31 cellular contexts compared by ENCODE assay signal in genomic region chr2:197096649-197097048, GRCh38.
DNase-seq lines count a peak whose midpoint lies in the region; ATAC-seq and TF ChIP-seq lines count a peak whose summit lies in the region.
"Had no signal": no experiment of that assay in that cellular context is flagged by ENCODE, and none has a peak within 500 bp of the region (broad histone marks: within the 10 kb centered on the region; RNA-seq: fewer than 3 reads in every experiment).

No MANE protein-coding gene starts in this region.

- no peaks in the 10 kb centered on the region for H3K27me3 Mint-ChIP-seq in activated CD4-positive, alpha-beta T cell treated with anti-CD3 and anti-CD28 coated beads for 36 hours
- no peaks in the 10 kb centered on the region for H3K27me3 Mint-ChIP-seq in CD4-positive, alpha-beta T cell
- no peaks in the 10 kb centered on the region for H3K27me3 Mint-ChIP-seq in brain
- no peaks in the 10 kb centered on the region for H3K27me3 Mint-ChIP-seq in neural progenitor cell (ENCODE audit: insufficient read depth, low read depth)
- H3K27me3 Mint-ChIP-seq: activated naive CD8-positive, alpha-beta T cell treated with anti-CD3 and anti-CD28 coated beads, Interleukin-2, amount 10 ng/mL, durations not matched to agents 7 days and 5 days; central memory CD8-positive, alpha-beta T cell; dendritic cell treated with granulocyte-macrophage colony-stimulating factor and Interleukin-4, amounts not matched to agents 40 ng/mL and 50 ng/mL, for 4 days had no signal

- H4K20me1 ChIP-seq in neural progenitor cell (ENCODE audit: low read depth): no peaks in the 10 kb centered on the region

- TF ChIP-seq CTCF in CD4-positive, alpha-beta T cell (IDR thresholded peaks at IDR 0.05): no peak
- TF ChIP-seq CTCF in brain (conservative IDR thresholded peaks at IDR 0.05) (no peak), neural progenitor cell (IDR thresholded peaks at IDR 0.05) (no peak), upper lobe of right lung (IDR thresholded peaks at IDR 0.05) (no peak), upper lobe of left lung (IDR thresholded peaks at IDR 0.05) (no peak)

- H3K9me3 Mint-ChIP-seq in activated CD4-positive, alpha-beta T cell treated with anti-CD3 and anti-CD28 coated beads for 36 hours (ENCODE audit: low read depth): no peaks in the 10 kb centered on the region
- H3K9me3 Mint-ChIP-seq in CD4-positive, alpha-beta T cell: no peaks in the 10 kb centered on the region
- no peaks in the 10 kb centered on the region for H3K9me3 Mint-ChIP-seq in brain
- H3K9me3 Mint-ChIP-seq in neural progenitor cell: no peaks in the 10 kb centered on the region
- H3K9me3 Mint-ChIP-seq: activated naive CD8-positive, alpha-beta T cell treated with anti-CD3 and anti-CD28 coated beads, Interleukin-2, amount 10 ng/mL, durations not matched to agents 7 days and 5 days; central memory CD8-positive, alpha-beta T cell; dendritic cell treated with granulocyte-macrophage colony-stimulating factor and Interleukin-4, amounts not matched to agents 40 ng/mL and 50 ng/mL, for 4 days; endodermal cell; GM23338; WTC11 had no signal

- H3K9me3 ChIP-seq in CD4-positive, alpha-beta T cell (ENCODE audit: control insufficient read depth, low read length): no peaks in the 10 kb centered on the region
- H3K9me3 ChIP-seq in neural progenitor cell (ENCODE audit: low read depth) (no peaks in the 10 kb centered on the region), upper lobe of right lung (no peaks in the 10 kb centered on the region), upper lobe of left lung (no peaks in the 10 kb centered on the region)
- H3K9me3 ChIP-seq: esophagus muscularis mucosa, pancreas had no signal

- TF ChIP-seq POLR2A in upper lobe of left lung (IDR thresholded peaks at IDR 0.05): no peak

- H3K4me3 Mint-ChIP-seq in activated CD4-positive, alpha-beta T cell treated with anti-CD3 and anti-CD28 coated beads for 36 hours: no peak overlapping the region
- H3K4me3 Mint-ChIP-seq in CD4-positive, alpha-beta T cell: no peak overlapping the region
- H3K4me3 Mint-ChIP-seq in brain (no peak overlapping the region), neural progenitor cell (no peak overlapping the region)
- H3K4me3 Mint-ChIP-seq: activated naive CD8-positive, alpha-beta T cell treated with anti-CD3 and anti-CD28 coated beads, Interleukin-2, amount 10 ng/mL, durations not matched to agents 7 days and 5 days; central memory CD8-positive, alpha-beta T cell; dendritic cell treated with granulocyte-macrophage colony-stimulating factor and Interleukin-4, amounts not matched to agents 40 ng/mL and 50 ng/mL, for 4 days; endodermal cell; GM23338; nephron progenitor cell; WTC11 had no signal

- CTCF ChIA-PET in activated CD4-positive, alpha-beta T cell treated with anti-CD3 and anti-CD28 coated beads for 36 hours (lab: Charles Lee): interaction anchor here (1.0 kb wide), 1 partner anchor 10 kb away, joined by 3 read pairs; no protein-coding TSS in a partner anchor
- CTCF ChIA-PET in CD4-positive, alpha-beta T cell (lab: Charles Lee): no interaction called here

- H3K4me2 ChIP-seq in neural progenitor cell: no peak overlapping the region
- H3K4me2 ChIP-seq: GM23338 had no signal

- H3K27ac ChIP-seq in CD4-positive, alpha-beta T cell (ENCODE audit: low read depth, low read length): no peak overlapping the region
- H3K27ac ChIP-seq in neural progenitor cell (no peak overlapping the region), upper lobe of right lung (no peak overlapping the region), upper lobe of left lung (no peak overlapping the region)
- H3K27ac ChIP-seq: foreskin keratinocyte, pancreas had no signal

- POLR2A ChIA-PET in activated CD4-positive, alpha-beta T cell treated with anti-CD3 and anti-CD28 coated beads for 36 hours (lab: Charles Lee): no interaction called here
- POLR2A ChIA-PET in CD4-positive, alpha-beta T cell (lab: Charles Lee): no interaction called here

- peak overlapping the region; percentile 44 for H3K27ac Mint-ChIP-seq in activated CD4-positive, alpha-beta T cell treated with anti-CD3 and anti-CD28 coated beads for 36 hours
- H3K27ac Mint-ChIP-seq in CD4-positive, alpha-beta T cell: peak overlapping the region; percentile 26
- H3K27ac Mint-ChIP-seq in brain: peak overlapping the region; percentile 10 to 48 (median 46)
- peak overlapping the region; percentile 26 for H3K27ac Mint-ChIP-seq in neural progenitor cell
- H3K27ac Mint-ChIP-seq: activated naive CD8-positive, alpha-beta T cell treated with anti-CD3 and anti-CD28 coated beads, Interleukin-2, amount 10 ng/mL, durations not matched to agents 7 days and 5 days; dendritic cell treated with granulocyte-macrophage colony-stimulating factor and Interleukin-4, amounts not matched to agents 40 ng/mL and 50 ng/mL, for 4 days; GM23338; nephron progenitor cell; WTC11 had no signal

- no peaks in the 10 kb centered on the region for H3K79me2 ChIP-seq in neural progenitor cell (ENCODE audit: low read depth)

- H2AFZ ChIP-seq in neural progenitor cell (replicated peaks): no peak overlapping the region
- H2AFZ ChIP-seq: GM23338 had no signal

- H3K36me3 Mint-ChIP-seq in activated CD4-positive, alpha-beta T cell treated with anti-CD3 and anti-CD28 coated beads for 36 hours (ENCODE audit: low read depth): peaks cover 34% of the 10 kb centered on the region
- peaks cover 96% of the 10 kb centered on the region for H3K36me3 Mint-ChIP-seq in CD4-positive, alpha-beta T cell (ENCODE audit: low read depth)
- H3K36me3 Mint-ChIP-seq in brain (peaks cover 4% of the 10 kb centered on the region), neural progenitor cell (no peaks in the 10 kb centered on the region)
- H3K36me3 Mint-ChIP-seq: WTC11 had no signal

- no peak overlapping the region for H3K4me3 ChIP-seq in neural progenitor cell
- no peak overlapping the region for H3K4me3 ChIP-seq in upper lobe of right lung
- H3K4me3 ChIP-seq in upper lobe of left lung: no peak overlapping the region
- H3K4me3 ChIP-seq: esophagus muscularis mucosa, GM23338, pancreas had no signal

- H3K4me1 ChIP-seq in neural progenitor cell (peaks cover 15% of the 10 kb centered on the region), upper lobe of right lung (no peaks in the 10 kb centered on the region), upper lobe of left lung (no peaks in the 10 kb centered on the region)
- H3K4me1 ChIP-seq: foreskin keratinocyte, pancreas had no signal

- no peaks in the 10 kb centered on the region for H3K27me3 ChIP-seq in CD4-positive, alpha-beta T cell (ENCODE audit: control insufficient read depth, insufficient read depth, low read length)
- H3K27me3 ChIP-seq in neural progenitor cell (no peaks in the 10 kb centered on the region), upper lobe of right lung (no peaks in the 10 kb centered on the region), upper lobe of left lung (no peaks in the 10 kb centered on the region)
- H3K27me3 ChIP-seq: esophagus muscularis mucosa, foreskin keratinocyte, pancreas had no signal

- H3K4me1 Mint-ChIP-seq in activated CD4-positive, alpha-beta T cell treated with anti-CD3 and anti-CD28 coated beads for 36 hours: peaks cover 3% of the 10 kb centered on the region
- peaks cover 31% of the 10 kb centered on the region for H3K4me1 Mint-ChIP-seq in CD4-positive, alpha-beta T cell (ENCODE audit: low read depth)
- peaks cover 44% of the 10 kb centered on the region for H3K4me1 Mint-ChIP-seq in brain
- peaks cover 23% of the 10 kb centered on the region for H3K4me1 Mint-ChIP-seq in neural progenitor cell
- H3K4me1 Mint-ChIP-seq: activated naive CD8-positive, alpha-beta T cell treated with anti-CD3 and anti-CD28 coated beads, Interleukin-2, amount 10 ng/mL, durations not matched to agents 7 days and 5 days; WTC11 had no signal

- 83 to 88% methylated on average over 2 of the region's 2 CpGs for WGBS in upper lobe of left lung, 2 donors

- intact Hi-C loops in activated CD4-positive, alpha-beta T cell treated with anti-CD3 and anti-CD28 coated beads for 36 hours (cut with DNase I, micrococcal nuclease): no loop called here
- intact Hi-C loops in CD4-positive, alpha-beta T cell (cut with DNase I, micrococcal nuclease): no loop called here
- intact Hi-C loops in upper lobe of right lung (cut with DNase I): no loop called here

- H3F3A ChIP-seq in neural progenitor cell (ENCODE audit: low read depth): peaks cover 8% of the 10 kb centered on the region

- H3K36me3 ChIP-seq in neural progenitor cell: no peaks in the 10 kb centered on the region
- peaks cover 18% of the 10 kb centered on the region for H3K36me3 ChIP-seq in upper lobe of right lung
- H3K36me3 ChIP-seq in upper lobe of left lung: peaks cover 3 to 32% (median 6%) of the 10 kb centered on the region in 4 donors
- H3K36me3 ChIP-seq: pancreas had no signal

- ATAC-seq in activated CD4-positive, alpha-beta T cell treated with anti-CD3 and anti-CD28 coated beads for 36 hours: no peak
- no peak for ATAC-seq in CD4-positive, alpha-beta T cell (ENCODE audit: poor library complexity)
- ATAC-seq in upper lobe of right lung (no peak), upper lobe of left lung (ENCODE audit: low FRiP score in 2 of 2) (no peak)
- ATAC-seq: foreskin keratinocyte, GM23338, PC-3, WTC11 had no signal

- DNase-seq in activated CD4-positive, alpha-beta T cell treated with anti-CD3 and anti-CD28 coated beads for 36 hours: no peak
- DNase-seq in activated CD4-positive, alpha-beta T cell treated with anti-CD3 and anti-CD28 coated beads, Interleukin-2, amount 50 U/mL, for 4 hours: no peak
- no peak for DNase-seq in CD4-positive, alpha-beta T cell
- peak; percentile 29 for DNase-seq in neural progenitor cell (ENCODE audit: low spot score)
- no peak for DNase-seq in upper lobe of right lung
- no peak for DNase-seq in upper lobe of left lung
- DNase-seq in stimulated activated naive CD4-positive, alpha-beta T cell treated with Interleukin-2 at 50 U/mL for 16 hours (lab: John Stamatoyannopoulos, UW): no peak
- DNase-seq: activated CD4-positive, alpha-beta T cell treated with anti-CD3 and anti-CD28 coated beads, Interleukin-2, amount 50 U/mL, for 1 hour; activated CD8-positive, alpha-beta memory T cell treated with anti-CD3 and anti-CD28 coated beads, Interleukin-2, amount 50 U/mL, for 4 hours; activated naive CD8-positive, alpha-beta T cell treated with anti-CD3 and anti-CD28 coated beads, Interleukin-2, amount 10 ng/mL, durations not matched to agents 7 days and 5 days; AML-193; DMS153; endodermal cell; foreskin keratinocyte; MV-4-11; NCI-H1436 treated with DMSO at 0.1 percent for 48 hours; NCI-H524 treated with DMSO at 0.1 percent for 48 hours; nephron progenitor cell; NK-92 treated with Interleukin-12 subunit alpha and Interleukin-12 subunit beta, amount 100 ng/mL, for 24 hours; pancreas; PC-3; Right ventricle myocardium superior; stimulated activated CD4-positive, alpha-beta T cell treated with anti-CD3 and anti-CD28 coated beads, Interleukin-2, amount 100 ng/mL, for 24 hours; substantia nigra; SW 1271 had no signal

- no peak for TF ChIP-seq EP300 in upper lobe of left lung (IDR thresholded peaks at IDR 0.05)

- H3K9ac ChIP-seq in neural progenitor cell: no peak overlapping the region
